25 cellular contexts compared by ENCODE assay signal in genomic region chr2:36374586-36374985, GRCh38. TPM values are rescaled to one million over a fixed set of nuclear protein-coding genes. Genes with fewer than 3 reads are reported as not detected.
DNase-seq lines count a peak whose midpoint lies in the region; ATAC-seq, FAIRE-seq and TF ChIP-seq lines count a peak whose summit lies in the region.
"Had no signal": no experiment of that assay in that cellular context is flagged by ENCODE, and none has a peak within 500 bp of the region (broad histone marks: within the 10 kb centered on the region; RNA-seq: fewer than 3 reads in every experiment).

No MANE protein-coding gene starts in this region.

- POLR2A ChIA-PET in SK-N-SH (lab: Yijun Ruan, JAX) = no interaction called here
- POLR2A ChIA-PET in endothelial cell of umbilical vein (lab: Charles Lee) = interaction anchor here (1.0 to 1.5 kb wide), 2 partner anchors 9 to 13 kb away, joined by 3 read pairs; no protein-coding TSS in a partner anchor

- BruUV-seq in endothelial cell of umbilical vein (replicated peaks; lab: Mats Ljungman, UMichigan) = no TSS peak

- H3K9me2 ChIP-seq in SK-N-SH = no peaks in the 10 kb centered on the region

- 29% methylated on average over 3 of the region's 3 CpGs for WGBS in SK-N-SH (ENCODE audit: low lambda C conversion rate)
- WGBS in heart left ventricle, 4 donors = 82 to 88% (median 86%) methylated on average over 3 of the region's 3 CpGs

- no peak for TF ChIP-seq RAD21 in SK-N-SH (IDR thresholded peaks at IDR 0.05; ENCODE audit: low read length)

- TF ChIP-seq EP300 in SK-N-SH (IDR thresholded peaks at IDR 0.05; ENCODE audit: borderline replicate concordance in 1 of 2, low read depth in 1 of 2, low read length in 1 of 2) = peak in 1 of 2 experiments; percentile 56; a peak in 1 of 4 replicates

- H3K9me3 ChIP-seq in SK-N-SH (no peaks in the 10 kb centered on the region), endothelial cell of umbilical vein (replicated peaks; ENCODE audit: control insufficient read depth, insufficient read depth, low read length) (no peaks in the 10 kb centered on the region), subcutaneous abdominal adipose tissue (ENCODE audit: control insufficient read depth in 5 of 5, low read length in 5 of 5) (no peaks in the 10 kb centered on the region), heart left ventricle (no peaks in the 10 kb centered on the region)

- no peak for DNase-seq in activated naive CD8-positive, alpha-beta T cell treated with anti-CD3 and anti-CD28 coated beads for 36 hours
- DNase-seq in activated naive CD8-positive, alpha-beta T cell treated with anti-CD3 and anti-CD28 coated beads, Interleukin-2, amount 50 U/mL, for 24 hours = no peak
- no peak for DNase-seq in SK-N-SH
- DNase-seq in endothelial cell of umbilical vein (ENCODE audit: low read depth, low spot score) = no peak
- no peak for DNase-seq in stimulated activated naive CD8-positive, alpha-beta T cell treated with anti-CD3 and anti-CD28 coated beads, Interleukin-15, amount 100 ng/mL, for 72 hours
- DNase-seq in GM19240 (ENCODE audit: insufficient read length, low spot score) = no peak
- no peak for DNase-seq in heart left ventricle
- DNase-seq: activated CD4-positive, CD25-positive, alpha-beta regulatory T cell treated with anti-CD3 and anti-CD28 coated beads, Interleukin-2, amount 50 U/mL, for 72 hours; activated CD8-positive, alpha-beta memory T cell treated with anti-CD3 and anti-CD28 coated beads for 24 hours; activated T-cell treated with anti-CD3 and anti-CD28 coated beads, Interleukin-2, amount 50 U/mL, for 1 hour; amygdala; cortex of kidney; DMS79; H7; kidney glomerular epithelial cell; naive B cell; NCI-H1105 treated with DMSO at 0.1 percent for 48 hours; NCI-H2029; NCI-H345; SHP77; stimulated activated CD4-positive, alpha-beta T cell treated with anti-CD3 and anti-CD28 coated beads, Interleukin-1b, Interleukin-23, amount 100 ng/mL, for 48 hours had no signal

- H3K4me1 Mint-ChIP-seq in activated naive CD8-positive, alpha-beta T cell treated with anti-CD3 and anti-CD28 coated beads for 36 hours = peaks cover 24% of the 10 kb centered on the region
- H3K4me1 Mint-ChIP-seq in activated naive CD8-positive, alpha-beta T cell treated with anti-CD3 and anti-CD28 coated beads, Interleukin-2, amount 50 U/mL, for 24 hours = peaks cover 35% of the 10 kb centered on the region
- peaks cover 34% of the 10 kb centered on the region for H3K4me1 Mint-ChIP-seq in stimulated activated naive CD8-positive, alpha-beta T cell treated with anti-CD3 and anti-CD28 coated beads, Interleukin-15, amount 100 ng/mL, for 72 hours

- H3K27ac ChIP-seq in SK-N-SH (ENCODE audit: low read depth in 2 of 2, low read length in 1 of 2) (peak overlapping the region; percentile 62 to 96; a peak in 3 of 4 replicates), endothelial cell of umbilical vein (ENCODE audit: insufficient read depth, low read depth, low read length) (no peak overlapping the region), subcutaneous abdominal adipose tissue (ENCODE audit: low read depth, low read length) (peak overlapping the region; percentile 94), heart left ventricle (no peak overlapping the region)

- H3K9ac ChIP-seq in SK-N-SH = peak overlapping the region; percentile 4; the same call in 1 of the 2 replicates
- peak overlapping the region; percentile 5 for H3K9ac ChIP-seq in endothelial cell of umbilical vein (replicated peaks; ENCODE audit: extremely low read depth, insufficient read depth, low read length)
- H3K9ac ChIP-seq in subcutaneous abdominal adipose tissue (ENCODE audit: low read length in 5 of 5) = peak overlapping the region in 1 of 5 donors; percentile 47

- H3K9me1 ChIP-seq in endothelial cell of umbilical vein (replicated peaks; ENCODE audit: control insufficient read depth, extremely low read depth, insufficient read depth, low read length) = no peaks in the 10 kb centered on the region

- intact Hi-C loops in endothelial cell of umbilical vein (cut with micrococcal nuclease) (loop anchor here (5.0 kb wide), 2 partner anchors 133 to 188 kb away; no protein-coding TSS in a partner anchor), heart left ventricle (cut with DNase I) (loop anchor here in 3 of 10 donors (5.0 kb wide), 1 partner anchor 33 kb away; no protein-coding TSS in a partner anchor)

- peak overlapping the region; percentile 67 for H3K4me2 ChIP-seq in SK-N-SH
- peak overlapping the region; percentile 9 for H3K4me2 ChIP-seq in endothelial cell of umbilical vein (ENCODE audit: insufficient read depth, low read length)

- TF ChIP-seq POLR2A in endothelial cell of umbilical vein (IDR thresholded peaks at IDR 0.05; ENCODE audit: low read depth, low read length) = no peak
- no peak for TF ChIP-seq POLR2A in heart left ventricle (IDR thresholded peaks at IDR 0.05)

- H2AFZ ChIP-seq in SK-N-SH (ENCODE audit: low read depth) (no peak overlapping the region), endothelial cell of umbilical vein (ENCODE audit: low read depth, low read length) (no peak overlapping the region)

- ATAC-seq in activated naive CD8-positive, alpha-beta T cell treated with anti-CD3 and anti-CD28 coated beads, Interleukin-2, amount 50 U/mL, for 24 hours = no peak
- ATAC-seq in stimulated activated naive CD8-positive, alpha-beta T cell treated with anti-CD3 and anti-CD28 coated beads, Interleukin-15, amount 100 ng/mL, for 72 hours = no peak
- ATAC-seq in heart left ventricle = no peak

- CTCF ChIA-PET in SK-N-SH (lab: Yijun Ruan, JAX) (no interaction called here), endothelial cell of umbilical vein (lab: Charles Lee) (interaction anchor here (0.9 to 7.1 kb wide), 3 partner anchors 34 to 86 kb away, joined by 3 to 41 read pairs (median 3); no protein-coding TSS in a partner anchor)

- peaks cover 91% of the 10 kb centered on the region for H3F3A ChIP-seq in SK-N-SH (replicated peaks; ENCODE audit: insufficient read depth)

- H3K4me3 ChIP-seq in SK-N-SH (ENCODE audit: low read depth in 2 of 2, low read length in 1 of 2) (no peak overlapping the region), endothelial cell of umbilical vein (replicated peaks in 1 of 3; ENCODE audit: insufficient read depth in 1 of 3, low read depth in 1 of 3, low read length in 3 of 3) (no peak overlapping the region), subcutaneous abdominal adipose tissue (ENCODE audit: low read depth in 1 of 5, low read length in 5 of 5) (no peak overlapping the region), heart left ventricle (no peak overlapping the region)
- H3K4me3 ChIP-seq: skin epidermis had no signal

- H3K4me1 ChIP-seq in SK-N-SH (ENCODE audit: control insufficient read depth in 1 of 2, insufficient read depth in 2 of 2, low read depth in 1 of 2, low read length in 1 of 2) (peaks cover 2 to 98% of the 10 kb centered on the region in 2 experiments), endothelial cell of umbilical vein (ENCODE audit: control insufficient read depth, extremely low read depth, insufficient read depth, low read length) (peaks cover 99% of the 10 kb centered on the region), subcutaneous abdominal adipose tissue (ENCODE audit: control insufficient read depth in 5 of 5, insufficient read depth in 5 of 5, low read length in 5 of 5) (peaks cover 9 to 71% (median 64%) of the 10 kb centered on the region in 5 donors), heart left ventricle (peaks cover 10 to 97% (median 65%) of the 10 kb centered on the region in 12 donors)

- peaks cover 100% of the 10 kb centered on the region for H3K79me2 ChIP-seq in SK-N-SH (ENCODE audit: insufficient read depth)
- peaks cover 100% of the 10 kb centered on the region for H3K79me2 ChIP-seq in endothelial cell of umbilical vein (ENCODE audit: control insufficient read depth, insufficient read depth, low read length)

- H3K4me3 Mint-ChIP-seq in activated naive CD8-positive, alpha-beta T cell treated with anti-CD3 and anti-CD28 coated beads for 36 hours = no peak overlapping the region
- H3K4me3 Mint-ChIP-seq in activated naive CD8-positive, alpha-beta T cell treated with anti-CD3 and anti-CD28 coated beads, Interleukin-2, amount 50 U/mL, for 24 hours = no peak overlapping the region
- H3K4me3 Mint-ChIP-seq in stimulated activated naive CD8-positive, alpha-beta T cell treated with anti-CD3 and anti-CD28 coated beads, Interleukin-15, amount 100 ng/mL, for 72 hours = no peak overlapping the region
- H3K4me3 Mint-ChIP-seq: naive B cell had no signal

- FAIRE-seq in endothelial cell of umbilical vein (lab: Jason Lieb, UNC) = no peak
- FAIRE-seq: A204.1, endometrium had no signal

- dilution Hi-C loops in endothelial cell of umbilical vein (cut with MboI; ENCODE audit: extremely low pct_ligation_motif_present, low sequenced_read_pairs) = no loop called here

- peaks cover 11% of the 10 kb centered on the region for H3K36me3 Mint-ChIP-seq in activated naive CD8-positive, alpha-beta T cell treated with anti-CD3 and anti-CD28 coated beads for 36 hours
- H3K36me3 Mint-ChIP-seq in activated naive CD8-positive, alpha-beta T cell treated with anti-CD3 and anti-CD28 coated beads, Interleukin-2, amount 50 U/mL, for 24 hours (ENCODE audit: low read depth) = peaks cover 7% of the 10 kb centered on the region
- H3K36me3 Mint-ChIP-seq: naive B cell had no signal

- peaks cover 5 to 23% of the 10 kb centered on the region in 2 experiments for H3K36me3 ChIP-seq in SK-N-SH (replicated peaks in 1 of 2; ENCODE audit: control insufficient read depth in 1 of 2, insufficient read depth in 2 of 2, low read length in 1 of 2)
- H3K36me3 ChIP-seq in endothelial cell of umbilical vein (ENCODE audit: control insufficient read depth in 2 of 2, extremely low read depth in 1 of 2, insufficient read depth in 2 of 2, low read length in 2 of 2) = peaks cover 0 to 7% of the 10 kb centered on the region in 2 experiments
- H3K36me3 ChIP-seq in subcutaneous abdominal adipose tissue (ENCODE audit: control insufficient read depth in 5 of 5, insufficient read depth in 5 of 5, low read length in 5 of 5) = peaks cover 0 to 3% (median 2%) of the 10 kb centered on the region in 5 donors
- H3K36me3 ChIP-seq in heart left ventricle = peaks cover 0 to 7% (median 0%) of the 10 kb centered on the region in 9 donors

- H4K20me1 ChIP-seq in SK-N-SH (ENCODE audit: insufficient read depth) (peaks cover 56% of the 10 kb centered on the region), endothelial cell of umbilical vein (replicated peaks; ENCODE audit: control insufficient read depth, extremely low read depth, insufficient read depth, low read length) (peaks cover 5% of the 10 kb centered on the region)

- H3K27me3 Mint-ChIP-seq in activated naive CD8-positive, alpha-beta T cell treated with anti-CD3 and anti-CD28 coated beads for 36 hours = peaks cover 9% of the 10 kb centered on the region
- no peaks in the 10 kb centered on the region for H3K27me3 Mint-ChIP-seq in activated naive CD8-positive, alpha-beta T cell treated with anti-CD3 and anti-CD28 coated beads, Interleukin-2, amount 50 U/mL, for 24 hours
- peaks cover 13% of the 10 kb centered on the region for H3K27me3 Mint-ChIP-seq in stimulated activated naive CD8-positive, alpha-beta T cell treated with anti-CD3 and anti-CD28 coated beads, Interleukin-15, amount 100 ng/mL, for 72 hours
- H3K27me3 Mint-ChIP-seq: naive B cell had no signal

- TF ChIP-seq CTCF in SK-N-SH (IDR thresholded peaks at IDR 0.05) (no peak), endothelial cell of umbilical vein (IDR thresholded peaks at IDR 0.05; ENCODE audit: extremely low read depth in 1 of 2, insufficient read depth in 1 of 2, low read depth in 1 of 2, low read length in 2 of 2) (no peak), heart left ventricle (IDR thresholded peaks at IDR 0.05) (no peak)

- no peaks in the 10 kb centered on the region for H3K9me3 Mint-ChIP-seq in activated naive CD8-positive, alpha-beta T cell treated with anti-CD3 and anti-CD28 coated beads for 36 hours
- no peaks in the 10 kb centered on the region for H3K9me3 Mint-ChIP-seq in activated naive CD8-positive, alpha-beta T cell treated with anti-CD3 and anti-CD28 coated beads, Interleukin-2, amount 50 U/mL, for 24 hours
- no peaks in the 10 kb centered on the region for H3K9me3 Mint-ChIP-seq in stimulated activated naive CD8-positive, alpha-beta T cell treated with anti-CD3 and anti-CD28 coated beads, Interleukin-15, amount 100 ng/mL, for 72 hours
- H3K9me3 Mint-ChIP-seq: naive B cell had no signal

- H3K27ac Mint-ChIP-seq in activated naive CD8-positive, alpha-beta T cell treated with anti-CD3 and anti-CD28 coated beads for 36 hours = peak overlapping the region; percentile 39
- no peak overlapping the region for H3K27ac Mint-ChIP-seq in activated naive CD8-positive, alpha-beta T cell treated with anti-CD3 and anti-CD28 coated beads, Interleukin-2, amount 50 U/mL, for 24 hours
- H3K27ac Mint-ChIP-seq in stimulated activated naive CD8-positive, alpha-beta T cell treated with anti-CD3 and anti-CD28 coated beads, Interleukin-15, amount 100 ng/mL, for 72 hours = no peak overlapping the region
- H3K27ac Mint-ChIP-seq: naive B cell had no signal

- H3K27me3 ChIP-seq in SK-N-SH (ENCODE audit: insufficient read depth) (no peaks in the 10 kb centered on the region), endothelial cell of umbilical vein (ENCODE audit: control insufficient read depth in 2 of 2, insufficient read depth in 2 of 2, low read length in 2 of 2) (no peaks in the 10 kb centered on the region), subcutaneous abdominal adipose tissue (ENCODE audit: control insufficient read depth in 5 of 5, insufficient read depth in 4 of 5, low read length in 5 of 5) (no peaks in the 10 kb centered on the region), heart left ventricle (no peaks in the 10 kb centered on the region)

RNA-seq across cellular contexts. Expression of gene CRIM1, which starts 19.0 kb away (rescaled TPM):
- 10 to 100 TPM; 11.8 to 12.6 TPM for total RNA-seq in activated naive CD8-positive, alpha-beta T cell treated with anti-CD3 and anti-CD28 coated beads for 36 hours
- polyA plus RNA-seq in SK-N-SH (2012; rRNA removed) (228 and 244 TPM in 2 replicates), endothelial cell of umbilical vein (422 and 462 TPM in 2 replicates), heart left ventricle (10 to 100 TPM; 14.7 to 47.9 TPM)
- 191 and 233 TPM in 2 replicates for polyA plus RNA-seq in SK-N-SH (2012; cell fraction: cytosol; rRNA removed)
- polyA plus RNA-seq in SK-N-SH (2012; cell fraction: nucleus; rRNA removed) = 201 and 239 TPM in 2 replicates
- total RNA-seq in endothelial cell of umbilical vein (649 and 675 TPM in 2 replicates), heart left ventricle (100 to 1,000 TPM in 3 of 9 donors, 10 to 100 TPM in 6; 34.9 to 120 (median 89.3) TPM)
- 397 and 400 TPM in 2 replicates for polyA plus RNA-seq in endothelial cell of umbilical vein (2011; cell fraction: cytosol; rRNA removed)
- polyA plus RNA-seq in endothelial cell of umbilical vein (2011; cell fraction: nucleus; rRNA removed) = 406 and 467 TPM in 2 replicates
- 369 and 389 TPM in 2 replicates for polyA plus RNA-seq in endothelial cell of umbilical vein (2012)
- 1,644 and 1,810 TPM in 2 replicates for polyA minus RNA-seq in endothelial cell of umbilical vein
- polyA minus RNA-seq in endothelial cell of umbilical vein (2011; cell fraction: cytosol; rRNA and poly(A)+ RNA removed) = 271 TPM
- polyA minus RNA-seq in endothelial cell of umbilical vein (2011; cell fraction: nucleus; rRNA and poly(A)+ RNA removed) = 1,549 and 1,599 TPM in 2 replicates

Comparison
In these comparisons a context has a peak if more than half of its experiments do, and no peak if none do; other contexts are left out.
1. H3K27ac ChIP-seq: peak in SK-N-SH (2 of 2) and subcutaneous abdominal adipose tissue (single experiment); none in endothelial cell of umbilical vein (single experiment) and heart left ventricle (0 of 12).